ENCODE assay signal across 17 cellular contexts in the genomic region with DNA sequence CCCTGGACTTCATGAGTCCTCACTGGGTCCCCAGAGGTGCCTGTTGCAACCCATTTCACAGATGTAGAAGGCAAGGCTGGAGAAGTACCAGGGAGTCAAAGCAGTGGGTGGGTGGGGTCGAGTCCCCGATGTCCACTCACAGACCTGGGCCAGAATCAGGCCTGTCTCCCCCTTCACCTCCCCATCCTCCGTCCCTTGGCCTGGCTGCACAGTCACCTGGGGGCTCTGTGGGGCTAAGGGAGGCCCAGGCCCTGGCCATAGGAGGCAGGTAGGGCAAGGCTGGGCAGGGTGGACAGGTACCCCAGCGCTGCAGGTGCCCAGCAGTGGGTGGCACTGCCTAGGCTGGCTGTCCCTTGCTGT. TPM values are rescaled to one million over a fixed set of nuclear protein-coding genes. Genes with fewer than 3 reads are reported as not detected.
A peak's percentile ranks its signal among the peaks of the same experiment; 100 is the strongest.
DNase-seq lines count a peak whose midpoint lies in the region; ATAC-seq and TF ChIP-seq lines count a peak whose summit lies in the region.
"Had no signal": no experiment of that assay in that cellular context is flagged by ENCODE, and none has a peak within 500 bp of the region (broad histone marks: within the 10 kb centered on the region; RNA-seq: fewer than 3 reads in every experiment).

No MANE protein-coding gene starts in this region.

- TF ChIP-seq CTCF in heart left ventricle (IDR thresholded peaks at IDR 0.05): no peak
- TF ChIP-seq CTCF in neural progenitor cell (IDR thresholded peaks at IDR 0.05): no peak
- no peak for TF ChIP-seq CTCF in GM20000 (IDR thresholded peaks at IDR 0.05; ENCODE audit: extremely low read depth, missing control alignments)

- DNase-seq in Right ventricle myocardium inferior (ENCODE audit: missing footprints): peak; percentile 41
- DNase-seq in left ventricle myocardium superior: no peak
- peak in 3 of 5 donors; percentile 7 to 31 (median 12) for DNase-seq in heart left ventricle
- no peak for DNase-seq in neural progenitor cell (ENCODE audit: low spot score)
- no peak for DNase-seq in activated CD4-positive, alpha-beta T cell treated with anti-CD3 and anti-CD28 coated beads, Interleukin-2, amount 50 U/mL, for 4 hours
- no peak for DNase-seq in GM20000 (ENCODE audit: low spot score)
- no peak for DNase-seq in NCI-H1105 treated with DMSO at 0.1 percent for 48 hours (lab: John Stamatoyannopoulos, UW)
- DNase-seq: ACHN, DMS79, GM23248, H7 had no signal

- H3K27ac Mint-ChIP-seq in neural progenitor cell: peak overlapping the region; percentile 68
- H3K27ac Mint-ChIP-seq: CD4-positive, alpha-beta T cell had no signal

- no peak overlapping the region for H3K9ac ChIP-seq in neural progenitor cell
- H3K9ac ChIP-seq: BLaER1 treated with 17β-estradiol and CSF1 and Interleukin-3, amounts not matched to agents 10 nM and 100 nM; GM23248 had no signal

- no peaks in the 10 kb centered on the region for H4K20me1 ChIP-seq in neural progenitor cell (ENCODE audit: low read depth)
- H4K20me1 ChIP-seq: BLaER1 treated with 17β-estradiol and CSF1 and Interleukin-3, amounts not matched to agents 10 nM and 100 nM had no signal

- no peak overlapping the region for H3K27ac ChIP-seq in heart left ventricle
- no peak overlapping the region for H3K27ac ChIP-seq in neural progenitor cell
- H3K27ac ChIP-seq: BLaER1 treated with 17β-estradiol and CSF1 and Interleukin-3, amounts not matched to agents 10 nM and 100 nM had no signal

- H3K9me3 Mint-ChIP-seq in neural progenitor cell: peaks cover 11% of the 10 kb centered on the region
- H3K9me3 Mint-ChIP-seq: CD4-positive, alpha-beta T cell had no signal

- H3K9me3 ChIP-seq in heart left ventricle: no peaks in the 10 kb centered on the region
- H3K9me3 ChIP-seq in neural progenitor cell (ENCODE audit: low read depth): no peaks in the 10 kb centered on the region
- H3K9me3 ChIP-seq: BLaER1 treated with 17β-estradiol and CSF1 and Interleukin-3, amounts not matched to agents 10 nM and 100 nM had no signal

- H3K27me3 Mint-ChIP-seq in neural progenitor cell (ENCODE audit: insufficient read depth, low read depth): peaks cover 16% of the 10 kb centered on the region

- H3K27me3 ChIP-seq in heart left ventricle (peaks cover 0 to 20% (median 0%) of the 10 kb centered on the region in 9 donors), neural progenitor cell (no peaks in the 10 kb centered on the region)
- H3K27me3 ChIP-seq: BLaER1 treated with 17β-estradiol and CSF1 and Interleukin-3, amounts not matched to agents 10 nM and 100 nM had no signal

- WGBS in heart left ventricle, 4 donors: 90 to 96% (median 91%) methylated on average over 3 to 4 of the region's 4 CpGs

- H3K36me3 Mint-ChIP-seq in neural progenitor cell: no peaks in the 10 kb centered on the region

- no peak overlapping the region for H3K4me2 ChIP-seq in neural progenitor cell
- H3K4me2 ChIP-seq: BLaER1 treated with 17β-estradiol and CSF1 and Interleukin-3, amounts not matched to agents 10 nM and 100 nM had no signal

- no peaks in the 10 kb centered on the region for H3K79me2 ChIP-seq in neural progenitor cell (ENCODE audit: low read depth)

- intact Hi-C loops in Right ventricle myocardium inferior (cut with DNase I): no loop called here
- intact Hi-C loops in left ventricle myocardium superior (cut with micrococcal nuclease): no loop called here
- intact Hi-C loops in heart left ventricle (cut with DNase I): no loop called here

- no peak overlapping the region for H2AFZ ChIP-seq in neural progenitor cell (replicated peaks)
- H2AFZ ChIP-seq: GM23248 had no signal

- H3K36me3 ChIP-seq in heart left ventricle (no peaks in the 10 kb centered on the region), neural progenitor cell (no peaks in the 10 kb centered on the region)
- H3K36me3 ChIP-seq: BLaER1 treated with 17β-estradiol and CSF1 and Interleukin-3, amounts not matched to agents 10 nM and 100 nM had no signal

- ATAC-seq in Right ventricle myocardium inferior: no peak
- no peak for ATAC-seq in left ventricle myocardium superior
- ATAC-seq in heart left ventricle: no peak
- ATAC-seq: GM12878 had no signal

- H3K4me3 ChIP-seq in heart left ventricle (no peak overlapping the region), neural progenitor cell (no peak overlapping the region)
- H3K4me3 ChIP-seq: BLaER1 treated with 17β-estradiol and CSF1 and Interleukin-3, amounts not matched to agents 10 nM and 100 nM; GM12878; GM23248 had no signal

- no peaks in the 10 kb centered on the region for H3F3A ChIP-seq in neural progenitor cell (ENCODE audit: low read depth)

- peaks cover 3% of the 10 kb centered on the region for H3K4me1 Mint-ChIP-seq in neural progenitor cell

- H3K4me1 ChIP-seq in heart left ventricle: no peaks in the 10 kb centered on the region
- H3K4me1 ChIP-seq in neural progenitor cell: no peaks in the 10 kb centered on the region

- no peak overlapping the region for H3K4me3 Mint-ChIP-seq in neural progenitor cell
- H3K4me3 Mint-ChIP-seq: CD4-positive, alpha-beta T cell had no signal

- no peak for TF ChIP-seq POLR2A in heart left ventricle (IDR thresholded peaks at IDR 0.05)

RNA-seq across cellular contexts. Expression of a gene that starts 29.5 kb away (rescaled TPM):
- total RNA-seq in Right ventricle myocardium inferior (not detected), left ventricle myocardium superior (not detected), heart left ventricle (not detected), neural progenitor cell (ENCODE audit: low replicate concordance) (0.15 and 0.65 TPM in 2 replicates)
- polyA plus RNA-seq in heart left ventricle: not detected
- total RNA-seq: CD4-positive, alpha-beta T cell; G401; GM12878; GM23248; H7 had no signal
- polyA plus RNA-seq: GM12878 had no signal

RNA-seq across cellular contexts. Expression of a gene that starts 48.1 kb away (rescaled TPM):
- total RNA-seq in Right ventricle myocardium inferior (34.8 TPM), left ventricle myocardium superior (20.6 TPM), heart left ventricle (10 to 100 TPM in 4 of 9 donors, 1 to 10 TPM in 5; 3.6 to 37.7 (median 9.9) TPM), neural progenitor cell (ENCODE audit: low replicate concordance) (7.3 and 10.6 TPM in 2 replicates)
- polyA plus RNA-seq in heart left ventricle: 10 to 100 TPM in 1 of 2 donors, 1 to 10 TPM in 1; 5.6 to 36.7 TPM
- total RNA-seq: A172; CD4-positive, alpha-beta T cell; HT1080 had no signal

Comparison
In these comparisons a context has a peak if more than half of its experiments do, and no peak if none do; other contexts are left out.
1. DNase-seq: peak in Right ventricle myocardium inferior (single experiment) and heart left ventricle (3 of 5); none in left ventricle myocardium superior (single experiment), neural progenitor cell (single experiment), activated CD4-positive, alpha-beta T cell treated with anti-CD3 and anti-CD28 coated beads, Interleukin-2, amount 50 U/mL, for 4 hours (0 of 2), GM20000 (single experiment) and NCI-H1105 treated with DMSO at 0.1 percent for 48 hours (single experiment).